In genomic region chr12:29726741-29727348, GRCh38 we compare ENCODE assay signal across 1 cellular context.
TF ChIP-seq lines count a peak whose summit lies in the region.

No MANE protein-coding gene starts in this region.

TF ChIP-seq in IMR-90, 13 proteins besides CTCF, POLR2A, EP300 and RAD21:
- TF ChIP-seq FOS (IDR thresholded peaks at IDR 0.05; ENCODE audit: low read depth, low read length) (no peak), SMC3 (IDR thresholded peaks at IDR 0.05; ENCODE audit: low read depth, low read length) (no peak), BHLHE40 (IDR thresholded peaks at IDR 0.05; ENCODE audit: low read depth, low read length) (no peak), RCOR1 (IDR thresholded peaks at IDR 0.05; ENCODE audit: insufficient replicate concordance, low read length) (no peak), NFE2L2 (IDR thresholded peaks at IDR 0.05; ENCODE audit: low read depth, low read length) (no peak)
TF ChIP-seq in IMR-90: peak in this region for 0.
